ENCODE assay signal across 8 cellular contexts in genomic region chrX:134236690-134237362, GRCh38. TPM values are rescaled to one million over a fixed set of nuclear protein-coding genes. Genes with fewer than 3 reads are reported as not detected.
DNase-seq lines count a peak whose midpoint lies in the region; ATAC-seq and TF ChIP-seq lines count a peak whose summit lies in the region.

CCDC160 (plus strand) TSS chrX:134237182; CDS start chrX:134244801, 7,619 bp downstream.

- BruUV-seq in mammary epithelial cell (replicated peaks; lab: Mats Ljungman, UMichigan): no TSS peak

- H3K27me3 ChIP-seq in mammary epithelial cell (ENCODE audit: insufficient read depth, low read length): no peaks in the 10 kb centered on the region
- H3K27me3 ChIP-seq in kidney epithelial cell (ENCODE audit: control insufficient read depth, insufficient read depth, low read length): no peaks in the 10 kb centered on the region

- CTCF ChIA-PET in mammary epithelial cell (lab: Charles Lee; ENCODE audit: low non-redundant PET): no interaction called here

- no peak within 1 kb of the TSS for H3K9ac ChIP-seq in mammary epithelial cell (ENCODE audit: insufficient read depth, low read length)

- intact Hi-C loops in mammary epithelial cell (cut with micrococcal nuclease): no loop called here

- peaks cover 12% of the 10 kb centered on the region for H3K27me3 Mint-ChIP-seq in T-helper 17 cell

- H3K36me3 Mint-ChIP-seq in T-helper 17 cell (ENCODE audit: low read depth): no peaks in the 10 kb centered on the region

- no peaks in the 10 kb centered on the region for H3K4me1 Mint-ChIP-seq in T-helper 17 cell

- in situ Hi-C loops in KBM-7 (cut with MboI; ENCODE audit: low pct_unique_long_range_greater_than_20kb, low sequenced_read_pairs) (no loop called here), mammary epithelial cell (cut with MboI; ENCODE audit: low sequenced_read_pairs in 2 of 2) (no loop called here)

- no peak within 1 kb of the TSS for H3K27ac ChIP-seq in mammary epithelial cell (ENCODE audit: insufficient read depth, low read depth, low read length)

- H2AFZ ChIP-seq in mammary epithelial cell (ENCODE audit: low read depth, low read length): peak within 1 kb of the TSS; percentile 56

- H3K4me3 ChIP-seq in mammary epithelial cell (replicated peaks in 1 of 3; ENCODE audit: insufficient read depth in 1 of 3, low read depth in 2 of 3, low read length in 3 of 3) (peak within 1 kb of the TSS in 2 of 3 experiments; percentile 36 to 38), kidney epithelial cell (ENCODE audit: low read depth, low read length) (peak within 1 kb of the TSS; percentile 53)

- no peak for ATAC-seq in T-helper 17 cell

- WGBS in mammary epithelial cell (ENCODE audit: low coverage, missing lambda C conversion rate): 42% methylated on average over 18 of the region's 51 CpGs

- no peak within 1 kb of the TSS for H3K4me3 Mint-ChIP-seq in T-helper 17 cell

- H3K36me3 ChIP-seq in mammary epithelial cell (ENCODE audit: insufficient read depth, low read length) (no peaks in the 10 kb centered on the region), kidney epithelial cell (ENCODE audit: control insufficient read depth, insufficient read depth, low read length) (no peaks in the 10 kb centered on the region)

- no peaks in the 10 kb centered on the region for H3K79me2 ChIP-seq in mammary epithelial cell (ENCODE audit: insufficient read depth, low read length)

- no peaks in the 10 kb centered on the region for H4K20me1 ChIP-seq in mammary epithelial cell (ENCODE audit: insufficient read depth, low read length)

- no peaks in the 10 kb centered on the region for H3K4me1 ChIP-seq in mammary epithelial cell (ENCODE audit: insufficient read depth, low read length)

- no peaks in the 10 kb centered on the region for H3K9me3 ChIP-seq in mammary epithelial cell (replicated peaks; ENCODE audit: insufficient read depth, low read length)
- no peaks in the 10 kb centered on the region for H3K9me3 ChIP-seq in T-helper 17 cell (ENCODE audit: control insufficient read depth, low read length, poor library complexity, severe bottlenecking)

- DNase-seq in NCI-H2196 (lab: John Stamatoyannopoulos, UW; ENCODE audit: unreplicated experiment) (peak; percentile 51), NCI-H2196 treated with DMSO at 0.1 percent for 48 hours (lab: John Stamatoyannopoulos, UW; ENCODE audit: unreplicated experiment) (no peak), KBM-7 (peak; percentile 16), mammary epithelial cell (no peak), kidney epithelial cell (ENCODE audit: low read depth) (no peak), NCI-H2107 treated with DMSO at 0.1 percent for 48 hours (lab: John Stamatoyannopoulos, UW; ENCODE audit: unreplicated experiment) (no peak), T-helper 17 cell (no peak)
- peak; percentile 24 for DNase-seq in stimulated activated CD8-positive, alpha-beta memory T cell treated with anti-CD3 and anti-CD28 coated beads, Interleukin-4, amount 100 ng/mL, for 48 hours

- H3K27ac Mint-ChIP-seq in T-helper 17 cell: no peak within 1 kb of the TSS

- TF ChIP-seq CTCF in mammary epithelial cell (conservative IDR thresholded peaks at IDR 0.05 in 1 of 2, IDR thresholded peaks at IDR 0.05 in 1 of 2; ENCODE audit: extremely low read depth in 1 of 2, insufficient read depth in 1 of 2, low read depth in 1 of 2, low read length in 2 of 2): no peak
- no peak for TF ChIP-seq CTCF in kidney epithelial cell (IDR thresholded peaks at IDR 0.05; ENCODE audit: insufficient read depth, low read length, poor library complexity, severe bottlenecking)

- peak within 1 kb of the TSS; percentile 78 for H3K4me2 ChIP-seq in mammary epithelial cell (ENCODE audit: insufficient read depth, low read depth, low read length)

- dilution Hi-C loops in mammary epithelial cell (cut with HindIII; ENCODE audit: low sequenced_read_pairs): no loop called here

RNA-seq across cellular contexts. Expression of gene CCDC160, which starts in this region (rescaled TPM):
- total RNA-seq in mammary epithelial cell: under 1 TPM in 1 of 2 donors, not detected in 1; under 0.01 TPM
- not detected for polyA plus RNA-seq in mammary epithelial cell
- not detected for polyA minus RNA-seq in mammary epithelial cell
- total RNA-seq in kidney epithelial cell: 0.21 and 0.63 TPM in 2 replicates
- total RNA-seq in T-helper 17 cell: not detected

Comparison
In these comparisons a context has a peak if more than half of its experiments do, and no peak if none do; other contexts are left out.
1. DNase-seq: peak in NCI-H2196 (single experiment), KBM-7 (single experiment) and stimulated activated CD8-positive, alpha-beta memory T cell treated with anti-CD3 and anti-CD28 coated beads, Interleukin-4, amount 100 ng/mL, for 48 hours (single experiment); none in NCI-H2196 treated with DMSO at 0.1 percent for 48 hours (single experiment), mammary epithelial cell (single experiment), kidney epithelial cell (single experiment), NCI-H2107 treated with DMSO at 0.1 percent for 48 hours (single experiment) and T-helper 17 cell (0 of 3).